In the genomic region with DNA sequence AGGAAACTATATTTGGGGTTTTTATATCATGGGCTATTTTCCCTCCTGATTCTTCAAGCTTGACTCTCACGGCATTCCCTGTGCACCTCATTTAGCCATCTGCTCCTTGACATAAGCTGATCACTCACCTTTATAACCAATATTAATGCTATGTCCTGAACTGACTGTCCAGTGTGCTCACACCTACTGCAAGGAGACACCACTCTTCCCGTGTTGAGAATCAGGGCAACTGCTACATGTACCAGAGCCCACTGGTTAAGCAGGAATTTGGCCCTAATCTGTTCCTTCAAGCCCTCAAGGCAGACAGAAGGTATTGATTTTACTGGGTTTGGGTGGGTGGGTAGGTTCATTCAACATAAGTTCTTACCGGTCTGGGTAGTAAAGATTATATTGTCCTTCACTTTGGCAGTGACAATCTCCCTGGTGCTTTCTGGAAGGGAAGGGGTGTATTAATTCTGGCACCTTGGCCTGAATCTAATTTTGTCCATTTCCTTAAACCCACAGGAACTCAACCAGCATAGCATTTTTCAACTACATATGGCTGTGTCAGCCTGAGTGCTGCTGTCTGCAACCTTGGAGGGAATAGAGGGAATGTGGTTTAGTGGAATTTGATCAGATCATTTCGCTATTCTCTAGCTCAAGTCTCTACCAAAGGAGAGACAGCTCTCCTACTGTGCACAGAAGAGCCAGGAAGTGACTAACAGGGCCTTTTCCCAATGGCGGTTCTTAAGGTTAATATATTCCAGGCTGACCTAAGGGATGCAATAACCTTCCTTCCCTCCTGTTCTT, we compare ENCODE assay signal across 1 cellular context.
A peak's percentile ranks its signal among the peaks of the same experiment; 100 is the strongest.
TF ChIP-seq lines count a peak whose summit lies in the region.

No MANE protein-coding gene starts in this region.

TF ChIP-seq in GM23338, 12 proteins besides CTCF, POLR2A, EP300 and RAD21 (continued from another document):
- TF ChIP-seq, protein P1, sequence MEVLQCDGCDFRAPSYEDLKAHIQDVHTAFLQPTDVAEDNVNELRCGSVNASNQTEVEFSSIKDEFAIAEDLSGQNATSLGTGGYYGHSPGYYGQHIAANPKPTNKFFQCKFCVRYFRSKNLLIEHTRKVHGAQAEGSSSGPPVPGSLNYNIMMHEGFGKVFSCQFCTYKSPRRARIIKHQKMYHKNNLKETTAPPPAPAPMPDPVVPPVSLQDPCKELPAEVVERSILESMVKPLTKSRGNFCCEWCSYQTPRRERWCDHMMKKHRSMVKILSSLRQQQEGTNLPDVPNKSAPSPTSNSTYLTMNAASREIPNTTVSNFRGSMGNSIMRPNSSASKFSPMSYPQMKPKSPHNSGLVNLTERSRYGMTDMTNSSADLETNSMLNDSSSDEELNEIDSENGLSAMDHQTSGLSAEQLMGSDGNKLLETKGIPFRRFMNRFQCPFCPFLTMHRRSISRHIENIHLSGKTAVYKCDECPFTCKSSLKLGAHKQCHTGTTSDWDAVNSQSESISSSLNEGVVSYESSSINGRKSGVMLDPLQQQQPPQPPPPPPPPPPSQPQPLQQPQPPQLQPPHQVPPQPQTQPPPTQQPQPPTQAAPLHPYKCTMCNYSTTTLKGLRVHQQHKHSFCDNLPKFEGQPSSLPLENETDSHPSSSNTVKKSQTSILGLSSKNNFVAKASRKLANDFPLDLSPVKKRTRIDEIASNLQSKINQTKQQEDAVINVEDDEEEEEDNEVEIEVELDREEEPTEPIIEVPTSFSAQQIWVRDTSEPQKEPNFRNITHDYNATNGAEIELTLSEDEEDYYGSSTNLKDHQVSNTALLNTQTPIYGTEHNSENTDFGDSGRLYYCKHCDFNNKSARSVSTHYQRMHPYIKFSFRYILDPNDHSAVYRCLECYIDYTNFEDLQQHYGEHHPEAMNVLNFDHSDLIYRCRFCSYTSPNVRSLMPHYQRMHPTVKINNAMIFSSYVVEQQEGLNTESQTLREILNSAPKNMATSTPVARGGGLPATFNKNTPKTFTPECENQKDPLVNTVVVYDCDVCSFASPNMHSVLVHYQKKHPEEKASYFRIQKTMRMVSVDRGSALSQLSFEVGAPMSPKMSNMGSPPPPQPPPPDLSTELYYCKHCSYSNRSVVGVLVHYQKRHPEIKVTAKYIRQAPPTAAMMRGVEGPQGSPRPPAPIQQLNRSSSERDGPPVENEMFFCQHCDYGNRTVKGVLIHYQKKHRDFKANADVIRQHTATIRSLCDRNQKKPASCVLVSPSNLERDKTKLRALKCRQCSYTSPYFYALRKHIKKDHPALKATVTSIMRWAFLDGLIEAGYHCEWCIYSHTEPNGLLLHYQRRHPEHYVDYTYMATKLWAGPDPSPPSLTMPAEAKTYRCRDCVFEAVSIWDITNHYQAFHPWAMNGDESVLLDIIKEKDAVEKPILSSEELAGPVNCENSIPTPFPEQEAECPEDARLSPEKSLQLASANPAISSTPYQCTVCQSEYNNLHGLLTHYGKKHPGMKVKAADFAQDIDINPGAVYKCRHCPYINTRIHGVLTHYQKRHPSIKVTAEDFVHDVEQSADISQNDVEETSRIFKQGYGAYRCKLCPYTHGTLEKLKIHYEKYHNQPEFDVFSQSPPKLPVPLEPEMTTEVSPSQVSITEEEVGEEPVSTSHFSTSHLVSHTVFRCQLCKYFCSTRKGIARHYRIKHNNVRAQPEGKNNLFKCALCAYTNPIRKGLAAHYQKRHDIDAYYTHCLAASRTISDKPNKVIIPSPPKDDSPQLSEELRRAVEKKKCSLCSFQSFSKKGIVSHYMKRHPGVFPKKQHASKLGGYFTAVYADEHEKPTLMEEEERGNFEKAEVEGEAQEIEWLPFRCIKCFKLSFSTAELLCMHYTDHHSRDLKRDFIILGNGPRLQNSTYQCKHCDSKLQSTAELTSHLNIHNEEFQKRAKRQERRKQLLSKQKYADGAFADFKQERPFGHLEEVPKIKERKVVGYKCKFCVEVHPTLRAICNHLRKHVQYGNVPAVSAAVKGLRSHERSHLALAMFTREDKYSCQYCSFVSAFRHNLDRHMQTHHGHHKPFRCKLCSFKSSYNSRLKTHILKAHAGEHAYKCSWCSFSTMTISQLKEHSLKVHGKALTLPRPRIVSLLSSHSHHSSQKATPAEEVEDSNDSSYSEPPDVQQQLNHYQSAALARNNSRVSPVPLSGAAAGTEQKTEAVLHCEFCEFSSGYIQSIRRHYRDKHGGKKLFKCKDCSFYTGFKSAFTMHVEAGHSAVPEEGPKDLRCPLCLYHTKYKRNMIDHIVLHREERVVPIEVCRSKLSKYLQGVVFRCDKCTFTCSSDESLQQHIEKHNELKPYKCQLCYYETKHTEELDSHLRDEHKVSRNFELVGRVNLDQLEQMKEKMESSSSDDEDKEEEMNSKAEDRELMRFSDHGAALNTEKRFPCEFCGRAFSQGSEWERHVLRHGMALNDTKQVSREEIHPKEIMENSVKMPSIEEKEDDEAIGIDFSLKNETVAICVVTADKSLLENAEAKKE (CRISPR knock-in tag; IDR thresholded peaks at IDR 0.05): 0 out of 2 replicates have a peak, but pooled peaks have one; percentile 28
- TF ChIP-seq, protein P2, sequence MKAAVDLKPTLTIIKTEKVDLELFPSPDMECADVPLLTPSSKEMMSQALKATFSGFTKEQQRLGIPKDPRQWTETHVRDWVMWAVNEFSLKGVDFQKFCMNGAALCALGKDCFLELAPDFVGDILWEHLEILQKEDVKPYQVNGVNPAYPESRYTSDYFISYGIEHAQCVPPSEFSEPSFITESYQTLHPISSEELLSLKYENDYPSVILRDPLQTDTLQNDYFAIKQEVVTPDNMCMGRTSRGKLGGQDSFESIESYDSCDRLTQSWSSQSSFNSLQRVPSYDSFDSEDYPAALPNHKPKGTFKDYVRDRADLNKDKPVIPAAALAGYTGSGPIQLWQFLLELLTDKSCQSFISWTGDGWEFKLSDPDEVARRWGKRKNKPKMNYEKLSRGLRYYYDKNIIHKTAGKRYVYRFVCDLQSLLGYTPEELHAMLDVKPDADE (IDR thresholded peaks at IDR 0.05): no peak
